Comparison of ENCODE assay signal across 10 cellular contexts in the genomic region with DNA sequence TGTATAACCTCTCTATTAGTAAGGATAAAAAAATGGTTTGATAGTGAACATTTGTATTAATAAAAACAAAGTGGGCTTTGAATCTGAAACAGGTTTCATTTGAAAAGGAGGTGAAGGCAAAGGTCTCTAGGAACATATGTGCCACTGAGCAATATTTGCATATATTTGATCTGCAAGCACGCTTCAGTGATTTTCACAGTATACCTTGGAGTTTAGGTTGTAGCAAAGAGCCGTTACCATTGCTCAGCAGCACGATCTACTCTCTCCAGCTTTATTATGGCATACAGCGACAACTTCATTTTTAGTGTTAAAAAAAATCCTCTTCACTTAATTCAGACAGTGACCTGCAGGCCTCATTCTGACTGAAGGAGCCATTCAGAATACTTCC.
A peak's percentile ranks its signal among the peaks of the same experiment; 100 is the strongest.
DNase-seq lines count a peak whose midpoint lies in the region; ATAC-seq, FAIRE-seq and TF ChIP-seq lines count a peak whose summit lies in the region.
"Had no signal": no experiment of that assay in that cellular context is flagged by ENCODE, and none has a peak within 500 bp of the region (broad histone marks: within the 10 kb centered on the region; RNA-seq: fewer than 3 reads in every experiment).

No MANE protein-coding gene starts in this region.

- H3K36me3 Mint-ChIP-seq in astrocyte (ENCODE audit: low read depth, unreplicated experiment): no peaks in the 10 kb centered on the region
- H3K36me3 Mint-ChIP-seq in nephron (ENCODE audit: low read depth): no peaks in the 10 kb centered on the region

- H3K4me1 ChIP-seq in DND-41 (ENCODE audit: insufficient read depth, low read length): peaks cover 21% of the 10 kb centered on the region
- peaks cover 3% of the 10 kb centered on the region for H3K4me1 ChIP-seq in astrocyte (ENCODE audit: insufficient read depth, low read length)
- peaks cover 20% of the 10 kb centered on the region for H3K4me1 ChIP-seq in lower lobe of right lung

- H3K27ac ChIP-seq in DND-41 (ENCODE audit: low read length) (peak overlapping the region; percentile 70), astrocyte (ENCODE audit: low read depth, low read length) (no peak overlapping the region), lower lobe of right lung (no peak overlapping the region)

- no peaks in the 10 kb centered on the region for H3K9me3 ChIP-seq in DND-41 (ENCODE audit: insufficient read depth, low read length, severe bottlenecking)
- no peaks in the 10 kb centered on the region for H3K9me3 ChIP-seq in astrocyte (ENCODE audit: insufficient read depth, low read depth, low read length)
- H3K9me3 ChIP-seq in lower lobe of right lung: no peaks in the 10 kb centered on the region

- no peak overlapping the region for H3K4me3 Mint-ChIP-seq in astrocyte (ENCODE audit: unreplicated experiment)
- H3K4me3 Mint-ChIP-seq in nephron: no peak overlapping the region
- H3K4me3 Mint-ChIP-seq: CD4-positive, alpha-beta T cell had no signal

- H3K27ac Mint-ChIP-seq in astrocyte (ENCODE audit: unreplicated experiment): no peak overlapping the region
- peak overlapping the region; percentile 52 to 73 (median 61) for H3K27ac Mint-ChIP-seq in nephron
- H3K27ac Mint-ChIP-seq: CD4-positive, alpha-beta T cell; stimulated activated naive CD8-positive, alpha-beta T cell treated with anti-CD3 and anti-CD28 coated beads, Interleukin-15, Interleukin-2, amounts not matched to agents 100 ng/mL and 50 ng/mL, for 24 hours had no signal

- peak overlapping the region; percentile 11 for H3K9ac ChIP-seq in DND-41 (ENCODE audit: low read depth, low read length)
- H3K9ac ChIP-seq in astrocyte (ENCODE audit: low read length): no peak overlapping the region

- H3K79me2 ChIP-seq in DND-41 (ENCODE audit: insufficient read depth, low read length) (no peaks in the 10 kb centered on the region), astrocyte (ENCODE audit: insufficient read depth, low read length) (no peaks in the 10 kb centered on the region)

- ATAC-seq in DND-41 (ENCODE audit: insufficient read depth, low read depth) (no peak), HG02852 (IDR thresholded peaks at IDR 0.05; ENCODE audit: unreplicated experiment) (peak; percentile 43), lower lobe of right lung (no peak)

- H3K27me3 ChIP-seq in DND-41 (ENCODE audit: insufficient read depth, low read length, poor library complexity): no peaks in the 10 kb centered on the region
- no peaks in the 10 kb centered on the region for H3K27me3 ChIP-seq in astrocyte (ENCODE audit: insufficient read depth, low read length)
- H3K27me3 ChIP-seq in lower lobe of right lung (ENCODE audit: low read depth): no peaks in the 10 kb centered on the region

- TF ChIP-seq CTCF in DND-41 (IDR thresholded peaks at IDR 0.05; ENCODE audit: borderline replicate concordance, extremely low read depth, low read length, poor library complexity, severe bottlenecking) (no peak), astrocyte (IDR thresholded peaks at IDR 0.05; ENCODE audit: insufficient read depth, low read depth, low read length) (no peak), nephron (IDR thresholded peaks at IDR 0.05; ENCODE audit: unreplicated experiment in 3 of 3) (no peak), lower lobe of right lung (IDR thresholded peaks at IDR 0.05) (no peak)

- H3K36me3 ChIP-seq in DND-41 (ENCODE audit: insufficient read depth, low read length) (no peaks in the 10 kb centered on the region), astrocyte (ENCODE audit: insufficient read depth, low read length) (no peaks in the 10 kb centered on the region), lower lobe of right lung (no peaks in the 10 kb centered on the region)

- H2AFZ ChIP-seq in DND-41 (ENCODE audit: low read depth, low read length): peak overlapping the region; percentile 70
- H2AFZ ChIP-seq in astrocyte (ENCODE audit: low read depth, low read length): peak overlapping the region; percentile 53

- no peaks in the 10 kb centered on the region for H3K9me3 Mint-ChIP-seq in astrocyte (ENCODE audit: unreplicated experiment)
- peaks cover 9% of the 10 kb centered on the region for H3K9me3 Mint-ChIP-seq in nephron
- H3K9me3 Mint-ChIP-seq: stimulated activated naive CD8-positive, alpha-beta T cell treated with anti-CD3 and anti-CD28 coated beads, Interleukin-15, Interleukin-2, amounts not matched to agents 100 ng/mL and 50 ng/mL, for 24 hours had no signal

- H3K4me1 Mint-ChIP-seq in astrocyte (ENCODE audit: low read depth, unreplicated experiment): peaks cover 8% of the 10 kb centered on the region
- H3K4me1 Mint-ChIP-seq in nephron: peaks cover 10% of the 10 kb centered on the region

- H3K4me2 ChIP-seq in DND-41 (ENCODE audit: insufficient read depth, low read length): peak overlapping the region; percentile 40
- H3K4me2 ChIP-seq in astrocyte (ENCODE audit: low read length): peak overlapping the region; percentile 78

- no peaks in the 10 kb centered on the region for H4K20me1 ChIP-seq in DND-41 (ENCODE audit: insufficient read depth, low read length)
- H4K20me1 ChIP-seq in astrocyte (ENCODE audit: insufficient read depth, low read length): no peaks in the 10 kb centered on the region

- no peak for FAIRE-seq in astrocyte (lab: Jason Lieb, UNC)

- no peaks in the 10 kb centered on the region for H3K27me3 Mint-ChIP-seq in astrocyte (ENCODE audit: low read depth, unreplicated experiment)
- no peaks in the 10 kb centered on the region for H3K27me3 Mint-ChIP-seq in nephron (ENCODE audit: low read depth)
- H3K27me3 Mint-ChIP-seq: stimulated activated naive CD8-positive, alpha-beta T cell treated with anti-CD3 and anti-CD28 coated beads, Interleukin-15, Interleukin-2, amounts not matched to agents 100 ng/mL and 50 ng/mL, for 24 hours had no signal

- intact Hi-C loops in lower lobe of right lung (cut with DNase I): no loop called here

- DNase-seq in DND-41 (no peak), astrocyte (ENCODE audit: low read depth) (no peak), cerebellum (ENCODE audit: low spot score) (no peak), lower lobe of right lung (no peak), amygdala (lab: John Stamatoyannopoulos, UW) (no peak)
- DNase-seq in stimulated activated CD4-positive, alpha-beta T cell treated with anti-CD3 and anti-CD28 coated beads, Interleukin-2, amount 100 ng/mL, for 48 hours: no peak
- DNase-seq: CD4-positive, alpha-beta T cell had no signal

- H3K4me3 ChIP-seq in DND-41 (ENCODE audit: low read depth in 1 of 2, low read length in 2 of 2) (peak overlapping the region in 1 of 2 experiments; percentile 2; a peak in 1 of 4 replicates), astrocyte (ENCODE audit: insufficient read depth, low read depth, low read length) (peak overlapping the region; percentile 41), lower lobe of right lung (no peak overlapping the region)
